1 cellular context compared by ENCODE assay signal in genomic region chr3:129068291-129068886, GRCh38.
TF ChIP-seq lines count a peak whose summit lies in the region.

No MANE protein-coding gene starts in this region.

TF ChIP-seq in GM12878, 131 proteins besides CTCF, POLR2A, EP300 and RAD21 (continued from another document):
- TF ChIP-seq MTA3 (IDR thresholded peaks at IDR 0.05; ENCODE audit: borderline replicate concordance, low read length), result no peak
- TF ChIP-seq CBFB (IDR thresholded peaks at IDR 0.05; ENCODE audit: low read depth), result no peak
- no peak for TF ChIP-seq HSF1 (IDR thresholded peaks at IDR 0.05; ENCODE audit: low read depth, low read length)
- no peak for TF ChIP-seq CREM (IDR thresholded peaks at IDR 0.05; ENCODE audit: low read depth)
- no peak for TF ChIP-seq DPF2 (IDR thresholded peaks at IDR 0.05)
TF ChIP-seq in GM12878: peak in this region for 0.
